In the genomic region with DNA sequence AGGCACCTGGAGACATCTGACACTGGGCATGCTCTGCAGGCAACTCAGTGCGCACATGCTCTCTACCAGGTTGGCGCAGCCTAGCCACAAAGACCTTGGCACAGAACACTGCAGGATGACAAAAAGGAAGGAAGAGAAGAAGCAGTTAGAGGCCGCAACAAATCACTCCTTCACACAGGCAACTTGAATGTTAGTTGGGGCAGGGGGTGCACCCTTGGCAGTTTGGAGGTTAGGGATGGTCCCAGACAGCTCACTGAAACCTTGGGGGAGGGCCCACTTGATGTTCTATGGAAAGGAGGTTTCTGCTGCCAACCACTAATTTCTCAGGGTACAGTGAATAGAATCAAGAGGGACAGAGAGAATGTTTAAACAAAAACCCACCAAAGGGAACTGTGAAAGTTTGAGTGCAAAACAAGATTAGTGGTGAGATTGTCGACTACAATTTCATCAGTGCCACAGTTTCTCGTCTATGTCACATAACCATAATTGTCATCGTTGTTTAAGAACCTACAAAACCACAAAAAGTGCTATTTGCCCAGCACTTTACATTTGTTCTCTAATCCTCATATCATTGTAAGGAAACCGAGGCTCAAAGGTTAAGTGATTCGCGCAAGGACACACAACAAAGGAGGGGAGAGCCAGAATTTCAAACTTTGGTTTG, we compare ENCODE assay signal across 8 cellular contexts. TPM values are rescaled to one million over a fixed set of nuclear protein-coding genes. Genes with fewer than 3 reads are reported as not detected.
A peak's percentile ranks its signal among the peaks of the same experiment; 100 is the strongest.
DNase-seq lines count a peak whose midpoint lies in the region; ATAC-seq and TF ChIP-seq lines count a peak whose summit lies in the region.

No MANE protein-coding gene starts in this region.

- H3K36me3 Mint-ChIP-seq in progenitor cell of endocrine pancreas (ENCODE audit: insufficient read depth): peaks cover 1% of the 10 kb centered on the region

- TF ChIP-seq CTCF in progenitor cell of endocrine pancreas (IDR thresholded peaks at IDR 0.05; ENCODE audit: unreplicated experiment): no peak

- peak overlapping the region; percentile 72 for H3K27ac Mint-ChIP-seq in progenitor cell of endocrine pancreas

- DNase-seq in GDM1 (lab: John Stamatoyannopoulos, UW) (peak; percentile 48), progenitor cell of endocrine pancreas (ENCODE audit: low spot score, unreplicated experiment) (no peak), occipital lobe (lab: John Stamatoyannopoulos, UW) (no peak), retina (no peak), NCI-H1092 treated with DMSO at 0.1 percent for 48 hours (lab: John Stamatoyannopoulos, UW) (no peak)
- DNase-seq in activated T-helper 9 cell treated with anti-CD3 and anti-CD28 coated beads, Interleukin-2, amount 50 U/mL, for 16 hours (ENCODE audit: low read depth): peak; percentile 11

- ATAC-seq in HG03175 (IDR thresholded peaks at IDR 0.05; ENCODE audit: unreplicated experiment) (peak; percentile 23), HG03565 (IDR thresholded peaks at IDR 0.05; ENCODE audit: unreplicated experiment) (no peak)

- H3K9me3 Mint-ChIP-seq in progenitor cell of endocrine pancreas (ENCODE audit: low read depth): no peaks in the 10 kb centered on the region

- H3K4me3 Mint-ChIP-seq in progenitor cell of endocrine pancreas (ENCODE audit: low read depth): no peak overlapping the region

- H3K27me3 Mint-ChIP-seq in progenitor cell of endocrine pancreas: no peaks in the 10 kb centered on the region

- peaks cover 63% of the 10 kb centered on the region for H3K4me1 Mint-ChIP-seq in progenitor cell of endocrine pancreas (ENCODE audit: low read depth)

RNA-seq across cellular contexts. Expression of a gene that starts 48.7 kb away (rescaled TPM):
- total RNA-seq in progenitor cell of endocrine pancreas (61.2 and 63.5 TPM in 2 replicates), occipital lobe (162 TPM)

Comparison
In these comparisons a context has a peak if more than half of its experiments do, and no peak if none do; other contexts are left out.
1. DNase-seq: peak in GDM1 (single experiment) and activated T-helper 9 cell treated with anti-CD3 and anti-CD28 coated beads, Interleukin-2, amount 50 U/mL, for 16 hours (single experiment); none in progenitor cell of endocrine pancreas (single experiment), occipital lobe (single experiment), retina (single experiment) and NCI-H1092 treated with DMSO at 0.1 percent for 48 hours (single experiment).